3 cellular contexts compared by ENCODE assay signal in genomic region chr4:103918214-103918613, GRCh38.
"Had no signal": no experiment of that assay in that cellular context is flagged by ENCODE, and none has a peak within 500 bp of the region (broad histone marks: within the 10 kb centered on the region; RNA-seq: fewer than 3 reads in every experiment).

No MANE protein-coding gene starts in this region.

- DNase-seq: GDM1, GF-D8 had no signal

- H3K4me3 ChIP-seq: GM12878 had no signal
